Comparison of ENCODE assay signal across 9 cellular contexts in the genomic region with DNA sequence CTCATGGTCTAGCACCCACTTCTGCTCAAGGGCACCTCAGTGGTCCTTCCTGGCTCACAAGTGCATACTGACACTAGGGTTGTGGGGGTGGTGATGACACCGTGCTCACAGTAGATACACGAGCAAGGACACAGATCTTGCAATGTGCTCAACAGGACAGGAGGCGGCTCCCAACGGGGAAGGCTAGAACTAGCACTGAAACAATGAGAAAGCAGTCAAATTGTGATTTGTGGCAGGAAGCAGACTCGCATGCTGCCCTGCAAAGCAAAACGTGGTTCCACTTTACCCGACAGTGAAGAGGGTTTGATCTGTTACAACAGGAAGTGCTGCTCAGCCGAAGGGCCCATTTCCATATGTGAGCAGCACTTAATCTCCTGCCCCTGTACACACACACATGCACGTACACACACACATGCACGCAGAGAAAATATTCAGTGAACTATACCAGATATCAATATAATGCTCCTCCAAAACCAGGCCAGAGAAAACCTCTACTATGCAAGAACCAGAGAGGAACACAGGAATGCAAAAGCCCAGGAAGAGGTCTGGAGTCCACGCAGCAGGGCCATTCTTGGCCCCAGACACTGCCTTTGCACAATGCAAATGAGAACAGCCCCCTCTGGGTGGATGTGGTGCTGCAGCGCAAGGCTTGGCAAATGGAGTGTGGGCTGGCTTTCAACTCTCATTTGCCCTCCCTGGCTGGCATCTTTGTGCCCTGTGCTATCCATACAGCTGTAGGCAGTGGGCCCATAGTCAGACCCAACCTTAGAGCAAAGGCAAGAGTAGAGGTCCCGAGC. TPM values are rescaled to one million over a fixed set of nuclear protein-coding genes. Genes with fewer than 3 reads are reported as not detected.
DNase-seq lines count a peak whose midpoint lies in the region; ATAC-seq and TF ChIP-seq lines count a peak whose summit lies in the region.
"Had no signal": no experiment of that assay in that cellular context is flagged by ENCODE, and none has a peak within 500 bp of the region (broad histone marks: within the 10 kb centered on the region; RNA-seq: fewer than 3 reads in every experiment).

No MANE protein-coding gene starts in this region.

- H3K27ac ChIP-seq in hepatocyte (peak overlapping the region; percentile 69), MM.1S (ENCODE audit: low read length) (no peak overlapping the region)
- H3K27ac ChIP-seq: HL-60 had no signal

- H3K9ac ChIP-seq in MM.1S (ENCODE audit: low read length), result no peak overlapping the region

- no peaks in the 10 kb centered on the region for H3K27me3 ChIP-seq in hepatocyte
- H3K27me3 ChIP-seq in MM.1S (replicated peaks; ENCODE audit: insufficient read depth, low read length), result no peaks in the 10 kb centered on the region

- H3K36me3 ChIP-seq in hepatocyte (replicated peaks; ENCODE audit: insufficient read depth, low read depth) (no peaks in the 10 kb centered on the region), MM.1S (replicated peaks; ENCODE audit: insufficient read depth, low read length) (no peaks in the 10 kb centered on the region)

- DNase-seq in DMS 273 (lab: John Stamatoyannopoulos, UW; ENCODE audit: unreplicated experiment), result peak; percentile 59
- peak; percentile 63 for DNase-seq in activated CD4-positive, alpha-beta T cell treated with anti-CD3 and anti-CD28 coated beads for 48 hours
- DNase-seq in hepatocyte (ENCODE audit: low spot score), result no peak
- DNase-seq in hepatic stellate cell (ENCODE audit: low spot score), result no peak
- no peak for DNase-seq in MM.1S
- no peak for DNase-seq in LoVo (ENCODE audit: low spot score)

- H3K4me2 ChIP-seq in hepatocyte (no peak overlapping the region), MM.1S (ENCODE audit: low read depth, low read length) (no peak overlapping the region)

- ATAC-seq in GM19467 (IDR thresholded peaks at IDR 0.05; ENCODE audit: unreplicated experiment) (peak; percentile 91), HG03442 (IDR thresholded peaks at IDR 0.05; ENCODE audit: unreplicated experiment) (peak; percentile 87)

- no peaks in the 10 kb centered on the region for H3F3A ChIP-seq in MM.1S (ENCODE audit: insufficient read depth, low read length)

- H3K9me3 ChIP-seq in hepatocyte (ENCODE audit: low read depth) (no peaks in the 10 kb centered on the region), MM.1S (replicated peaks; ENCODE audit: insufficient read depth, low read length) (no peaks in the 10 kb centered on the region)

- 62% methylated on average over 13 of the region's 13 CpGs for WGBS in hepatocyte (ENCODE audit: low lambda C conversion rate, missing lambda C conversion rate)

- H3K79me2 ChIP-seq in hepatocyte, result no peaks in the 10 kb centered on the region
- no peaks in the 10 kb centered on the region for H3K79me2 ChIP-seq in MM.1S (ENCODE audit: low read length)

- no peaks in the 10 kb centered on the region for H3K9me2 ChIP-seq in hepatocyte (replicated peaks; ENCODE audit: insufficient read depth)
- H3K9me2 ChIP-seq in MM.1S (replicated peaks; ENCODE audit: insufficient read depth, low read length), result no peaks in the 10 kb centered on the region

- no peak overlapping the region for H2AFZ ChIP-seq in hepatocyte
- H2AFZ ChIP-seq in MM.1S (ENCODE audit: low read length), result no peak overlapping the region

- no peaks in the 10 kb centered on the region for H4K20me1 ChIP-seq in hepatocyte (ENCODE audit: insufficient read depth, poor library complexity, severe bottlenecking)
- no peaks in the 10 kb centered on the region for H4K20me1 ChIP-seq in MM.1S (ENCODE audit: insufficient read depth, low read length)

- TF ChIP-seq CTCF in hepatocyte (IDR thresholded peaks at IDR 0.05; ENCODE audit: poor library complexity) (no peak), MM.1S (IDR thresholded peaks at IDR 0.05; ENCODE audit: low read length) (no peak)

- peaks cover 12% of the 10 kb centered on the region for H3K4me1 ChIP-seq in hepatocyte (ENCODE audit: insufficient read depth)
- H3K4me1 ChIP-seq in MM.1S (ENCODE audit: low read length), result no peaks in the 10 kb centered on the region

- no peak overlapping the region for H3K4me3 ChIP-seq in hepatocyte
- no peak overlapping the region for H3K4me3 ChIP-seq in MM.1S (ENCODE audit: low read length)

RNA-seq across cellular contexts. Expression of a gene that starts 47.1 kb away (rescaled TPM):
- 5.5 and 6.0 TPM in 2 replicates for total RNA-seq in hepatocyte
- polyA plus RNA-seq in hepatocyte, result 7.7 and 8.3 TPM in 2 replicates

Comparison
In these comparisons a context has a peak if more than half of its experiments do, and no peak if none do; other contexts are left out.
1. DNase-seq: peak in DMS 273 (single experiment) and activated CD4-positive, alpha-beta T cell treated with anti-CD3 and anti-CD28 coated beads for 48 hours (single experiment); none in hepatocyte (single experiment), hepatic stellate cell (single experiment), MM.1S (single experiment) and LoVo (single experiment).